8 cellular contexts compared by ENCODE assay signal in the genomic region with DNA sequence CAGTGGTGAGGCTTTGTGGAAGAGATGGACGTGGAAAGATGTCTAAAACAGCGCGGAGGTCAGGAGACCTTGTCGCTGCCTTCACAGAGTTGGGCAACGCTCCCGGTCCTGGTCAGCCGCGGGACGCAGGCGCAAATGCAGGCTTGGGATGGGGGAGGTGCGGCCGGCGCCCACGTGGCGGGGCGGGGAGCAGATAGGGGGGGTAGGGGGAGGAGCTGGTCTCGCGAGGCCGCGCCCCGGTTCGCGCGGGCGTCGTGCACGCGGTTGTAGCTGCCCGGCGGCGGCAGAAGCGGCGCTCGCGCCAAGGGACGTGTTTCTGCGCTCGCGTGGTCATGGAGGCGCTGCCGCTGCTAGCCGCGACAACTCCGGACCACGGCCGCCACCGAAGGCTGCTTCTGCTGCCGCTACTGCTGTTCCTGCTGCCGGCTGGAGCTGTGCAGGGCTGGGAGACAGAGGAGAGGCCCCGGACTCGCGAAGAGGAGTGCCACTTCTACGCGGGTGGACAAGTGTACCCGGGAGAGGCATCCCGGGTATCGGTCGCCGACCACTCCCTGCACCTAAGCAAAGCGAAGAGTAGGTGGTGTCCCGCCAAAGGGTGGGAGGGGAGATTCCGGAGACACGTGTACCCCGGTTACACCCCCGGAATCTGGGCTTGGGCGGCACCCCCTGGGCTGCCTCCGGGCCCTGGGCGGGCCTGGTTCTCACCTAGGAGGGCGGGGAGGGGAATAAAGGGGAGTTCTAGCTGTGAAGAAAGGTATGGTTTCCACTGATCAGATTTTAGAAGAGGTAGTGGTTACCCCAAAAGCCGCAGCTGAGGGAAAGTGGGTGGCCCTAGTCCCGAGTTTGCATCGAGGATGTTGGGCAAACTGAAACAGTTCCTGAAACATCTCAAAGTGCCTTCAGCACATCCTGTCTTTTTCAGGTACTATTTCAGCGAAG. TPM values are rescaled to one million over a fixed set of nuclear protein-coding genes. Genes with fewer than 3 reads are reported as not detected.
DNase-seq lines count a peak whose midpoint lies in the region; ATAC-seq, FAIRE-seq and TF ChIP-seq lines count a peak whose summit lies in the region.

A gene (plus strand): TSS at position 255 of the 939 bp plus-strand sequence. CDS start 78 bp downstream, at position 333.

- TF ChIP-seq CTCF in kidney (IDR thresholded peaks at IDR 0.05; ENCODE audit: borderline replicate concordance, extremely low read depth, insufficient read depth): no peak

- peak within 1 kb of the TSS in 1 of 2 donors; percentile 47 for H3K27ac ChIP-seq in kidney (ENCODE audit: low read depth in 2 of 2, low read length in 2 of 2)

- peak within 1 kb of the TSS; percentile 48 to 69 for H3K4me3 ChIP-seq in kidney (ENCODE audit: low read length in 2 of 2)

- peak; percentile 91 for DNase-seq in AG08395 (ENCODE audit: low spot score)
- DNase-seq in NCI-H345 (lab: John Stamatoyannopoulos, UW): peak; percentile 87
- peak; percentile 49 for DNase-seq in activated CD4-positive, CD25-positive, alpha-beta regulatory T cell treated with anti-CD3 and anti-CD28 coated beads, Interleukin-2, amount 50 U/mL, for 16 hours (ENCODE audit: low read depth, low spot score)
- DNase-seq in cerebellar cortex (ENCODE audit: low spot score): peak; percentile 83
- peak; percentile 97 for DNase-seq in kidney
- peak; percentile 44 to 65 for DNase-seq in stimulated activated CD4-positive, alpha-beta T cell treated with anti-CD3 and anti-CD28 coated beads, Interleukin-15, amount 100 ng/mL, for 1 hour (ENCODE audit: low read depth in 1 of 2, low spot score in 1 of 2)

- no peaks in the 10 kb centered on the region for H3K36me3 ChIP-seq in kidney (ENCODE audit: control insufficient read depth in 1 of 2, insufficient read depth in 2 of 2, low read length in 2 of 2)

- peaks cover 0 to 3% of the 10 kb centered on the region in 2 donors for H3K4me1 ChIP-seq in kidney (ENCODE audit: control insufficient read depth in 1 of 2, insufficient read depth in 1 of 2, low read depth in 1 of 2, low read length in 2 of 2)

- H3K9ac ChIP-seq in kidney (ENCODE audit: low read length in 2 of 2): peak within 1 kb of the TSS; percentile 48 to 73

- intact Hi-C loops in kidney (cut with DNase I): no loop called here

- FAIRE-seq in kidney (lab: Jason Lieb, UNC): no peak

- no peaks in the 10 kb centered on the region for H3K9me3 ChIP-seq in kidney (ENCODE audit: control insufficient read depth in 1 of 2, low read length in 2 of 2)

- peak; percentile 65 for ATAC-seq in GM18909 (IDR thresholded peaks at IDR 0.05; ENCODE audit: poor library complexity, unreplicated experiment)
- ATAC-seq in HG03159 (IDR thresholded peaks at IDR 0.05; ENCODE audit: unreplicated experiment): peak; percentile 56

RNA-seq across cellular contexts. Expression of the gene that starts here (rescaled TPM):
- total RNA-seq in kidney: 58.3 TPM
- 77.7 TPM for polyA plus RNA-seq in kidney (ENCODE audit: insufficient read depth, low read depth, low replicate concordance)
